Comparison of ENCODE assay signal across 1 cellular context in genomic region chrX:20529301-20529700, GRCh38.
TF ChIP-seq lines count a peak whose summit lies in the region.

No MANE protein-coding gene starts in this region.

TF ChIP-seq in HepG2, 621 proteins besides CTCF, POLR2A, EP300 and RAD21 (continued from another document):
- no peak for TF ChIP-seq ZNF513 (CRISPR knock-in tag; conservative IDR thresholded peaks at IDR 0.05)
